In the genomic region with DNA sequence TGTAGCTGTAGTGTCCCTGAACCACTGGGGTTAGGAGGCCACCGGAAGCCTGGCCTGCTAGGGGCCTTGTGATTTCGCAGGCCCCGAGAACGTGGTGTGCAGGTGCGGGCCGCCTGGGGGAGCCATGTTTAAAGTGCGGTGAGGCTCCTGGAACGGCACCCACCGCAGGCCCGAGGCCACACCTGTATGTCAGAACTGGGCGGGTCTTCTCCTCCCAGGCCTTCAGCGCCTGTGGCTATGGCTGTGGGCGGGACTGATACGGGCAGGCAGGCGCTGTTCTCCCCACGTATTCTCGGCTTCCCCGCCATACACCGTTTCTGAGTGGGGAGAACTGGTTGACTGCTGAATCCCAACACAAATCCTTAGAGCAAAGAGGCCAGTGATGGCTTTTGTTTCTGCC, we compare ENCODE assay signal across 11 cellular contexts.
DNase-seq lines count a peak whose midpoint lies in the region; ATAC-seq and TF ChIP-seq lines count a peak whose summit lies in the region.
"Had no signal": no experiment of that assay in that cellular context is flagged by ENCODE, and none has a peak within 500 bp of the region (broad histone marks: within the 10 kb centered on the region; RNA-seq: fewer than 3 reads in every experiment).

No MANE protein-coding gene starts in this region.

- DNase-seq in activated gamma-delta T cell treated with Interleukin-2 at 50 U/mL for 16 hours (peak; percentile 26), activated gamma-delta T cell (lab: John Stamatoyannopoulos, UW) (no peak), endothelial cell (ENCODE audit: low spot score) (no peak), NAMALWA (ENCODE audit: low spot score) (no peak), SJCRH30 (no peak)
- DNase-seq in activated CD4-positive, alpha-beta T cell treated with anti-CD3 and anti-CD28 coated beads, Interleukin-2, amount 50 U/mL, for 4 hours = peak; percentile 42 to 43
- peak; percentile 74 for DNase-seq in stimulated activated CD8-positive, alpha-beta memory T cell treated with anti-CD3 and anti-CD28 coated beads, Interleukin-4, amount 100 ng/mL, for 48 hours
- DNase-seq: left cardiac atrium, right lobe of liver, SW 1271 had no signal

- H3K4me3 ChIP-seq in SJCRH30 = no peak overlapping the region
- H3K4me3 ChIP-seq: right lobe of liver had no signal

- H3K27ac ChIP-seq in SJCRH30 = no peak overlapping the region
- H3K27ac ChIP-seq: right lobe of liver had no signal

- H3K27me3 Mint-ChIP-seq in endothelial cell (ENCODE audit: unreplicated experiment) = peaks cover 7% of the 10 kb centered on the region

- H3K4me1 ChIP-seq in SJCRH30 = no peaks in the 10 kb centered on the region
- H3K4me1 ChIP-seq: right lobe of liver had no signal

- H3K9me3 ChIP-seq in SJCRH30 (replicated peaks) = no peaks in the 10 kb centered on the region
- H3K9me3 ChIP-seq: right lobe of liver had no signal

- no peak for ATAC-seq in GM21423 (IDR thresholded peaks at IDR 0.05; ENCODE audit: unreplicated experiment)
- ATAC-seq: left cardiac atrium, right lobe of liver had no signal

- H3K27ac Mint-ChIP-seq in endothelial cell (ENCODE audit: unreplicated experiment) = peak overlapping the region; percentile 33

- peak overlapping the region; percentile 48 for H3K4me3 Mint-ChIP-seq in endothelial cell (ENCODE audit: unreplicated experiment)

- no peak for TF ChIP-seq CTCF in endothelial cell (IDR thresholded peaks at IDR 0.05; ENCODE audit: unreplicated experiment)

- peaks cover 12% of the 10 kb centered on the region for H3K4me1 Mint-ChIP-seq in endothelial cell (ENCODE audit: unreplicated experiment)

- no peaks in the 10 kb centered on the region for H3K27me3 ChIP-seq in SJCRH30
- H3K27me3 ChIP-seq: right lobe of liver had no signal

- peaks cover 15% of the 10 kb centered on the region for H3K36me3 ChIP-seq in SJCRH30

- peaks cover 30% of the 10 kb centered on the region for H3K36me3 Mint-ChIP-seq in endothelial cell (ENCODE audit: low read depth, unreplicated experiment)

- no peaks in the 10 kb centered on the region for H3K9me3 Mint-ChIP-seq in endothelial cell (ENCODE audit: unreplicated experiment)

Comparison
In these comparisons a context has a peak if more than half of its experiments do, and no peak if none do; other contexts are left out.
1. DNase-seq: peak in activated gamma-delta T cell treated with Interleukin-2 at 50 U/mL for 16 hours (single experiment), activated CD4-positive, alpha-beta T cell treated with anti-CD3 and anti-CD28 coated beads, Interleukin-2, amount 50 U/mL, for 4 hours (2 of 2) and stimulated activated CD8-positive, alpha-beta memory T cell treated with anti-CD3 and anti-CD28 coated beads, Interleukin-4, amount 100 ng/mL, for 48 hours (single experiment); none in activated gamma-delta T cell (single experiment), endothelial cell (single experiment), NAMALWA (single experiment) and SJCRH30 (0 of 2).